Comparison of ENCODE assay signal across 7 cellular contexts in the genomic region with DNA sequence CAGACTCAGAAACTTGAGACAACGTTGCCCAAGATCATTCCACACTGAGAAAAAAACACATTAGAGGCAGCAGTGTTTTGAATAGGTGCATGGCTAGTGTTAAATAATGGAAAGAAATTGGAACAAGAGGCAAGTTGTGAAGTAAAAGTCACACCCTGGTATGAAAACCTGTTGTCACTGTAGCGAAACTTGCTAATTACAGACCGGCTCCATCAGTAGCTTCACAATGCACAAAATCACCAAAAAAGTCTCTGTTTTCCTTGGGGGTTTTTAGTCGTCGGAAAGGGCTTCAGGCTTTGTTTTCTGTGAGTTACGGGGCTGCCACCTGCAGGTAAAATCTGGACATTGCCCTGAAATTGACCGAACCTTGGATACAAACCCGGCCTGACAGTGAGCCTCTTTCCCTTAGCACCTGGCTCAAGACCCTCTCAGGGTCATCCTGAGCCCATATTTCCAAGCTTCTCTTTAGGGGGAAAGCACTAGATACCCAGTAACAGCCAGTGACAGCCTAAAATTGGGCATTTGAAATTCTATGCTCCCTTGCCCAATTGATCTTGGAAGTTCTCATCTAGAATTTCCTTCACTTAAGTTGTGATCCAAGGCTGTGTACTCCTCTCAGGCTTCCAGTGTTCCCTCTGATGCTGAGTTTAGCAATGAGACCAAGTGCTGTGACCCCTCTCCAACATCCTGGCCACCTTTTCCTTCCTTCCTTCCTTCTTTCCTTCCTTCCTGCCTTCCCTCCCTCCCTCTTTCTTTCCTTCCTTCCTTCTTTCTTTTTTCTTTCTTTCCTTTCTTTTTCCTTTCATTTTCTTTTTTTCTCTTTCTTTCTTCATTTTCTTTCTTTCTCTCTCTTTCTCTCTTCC. TPM values are rescaled to one million over a fixed set of nuclear protein-coding genes. Genes with fewer than 3 reads are reported as not detected.
DNase-seq lines count a peak whose midpoint lies in the region; TF ChIP-seq lines count a peak whose summit lies in the region.

No MANE protein-coding gene starts in this region.

- peak overlapping the region; percentile 89; the same call in 1 of the 2 replicates for H2AFZ ChIP-seq in Karpas-422 (ENCODE audit: low read length)
- H2AFZ ChIP-seq in PC-9 = peak overlapping the region; percentile 59; the same call in 1 of the 2 replicates

- H3K9me3 Mint-ChIP-seq in neural crest cell = no peaks in the 10 kb centered on the region

- H3K4me3 ChIP-seq in GM12875 (ENCODE audit: low read depth, low read length) (no peak overlapping the region), Karpas-422 (ENCODE audit: low read length) (peak overlapping the region; percentile 36; the same call in 1 of the 2 replicates), PC-9 (peak overlapping the region; percentile 36; the same call in 1 of the 2 replicates), fibroblast of pulmonary artery (replicated peaks; ENCODE audit: low read depth, low read length) (no peak overlapping the region)

- POLR2A ChIA-PET in PC-9 (lab: Charles Lee; ENCODE audit: unreplicated experiment) = interaction anchor here (0.6 kb wide), 1 partner anchor 211 kb away, joined by 5 read pairs; no protein-coding TSS in a partner anchor

- H3K9me2 ChIP-seq in Karpas-422 (replicated peaks; ENCODE audit: insufficient read depth, low read length) (no peaks in the 10 kb centered on the region), PC-9 (ENCODE audit: insufficient read depth) (no peaks in the 10 kb centered on the region)

- H3K9me3 ChIP-seq in Karpas-422 (ENCODE audit: low read length) = no peaks in the 10 kb centered on the region
- H3K9me3 ChIP-seq in PC-9 (ENCODE audit: insufficient read depth, low read depth) = no peaks in the 10 kb centered on the region

- H3K36me3 Mint-ChIP-seq in neural crest cell (ENCODE audit: low read depth) = no peaks in the 10 kb centered on the region

- no peaks in the 10 kb centered on the region for H3K36me3 ChIP-seq in Karpas-422 (ENCODE audit: insufficient read depth, low read length)
- H3K36me3 ChIP-seq in PC-9 (ENCODE audit: low read depth) = no peaks in the 10 kb centered on the region

- H3K4me2 ChIP-seq in Karpas-422 (ENCODE audit: low read depth, low read length, poor library complexity, severe bottlenecking) (peak overlapping the region; percentile 61), PC-9 (peak overlapping the region; percentile 74)

- CTCF ChIA-PET in PC-9 (lab: Charles Lee) = interaction anchor here (0.6 to 0.7 kb wide), 5 partner anchors 18 to 149 kb away, joined by 3 to 7 read pairs (median 3); no protein-coding TSS in a partner anchor

- H3K4me3 Mint-ChIP-seq in neural crest cell = peak overlapping the region; percentile 70

- no peaks in the 10 kb centered on the region for H3K27me3 ChIP-seq in Karpas-422 (ENCODE audit: low read length)
- H3K27me3 ChIP-seq in PC-9 (ENCODE audit: insufficient read depth, low read depth) = 0 out of 2 replicates have a peak, but pooled peaks cover 11% of the 10 kb centered on the region

- H3K4me1 Mint-ChIP-seq in neural crest cell = peaks cover 10% of the 10 kb centered on the region

- H3K27me3 Mint-ChIP-seq in neural crest cell (ENCODE audit: low read depth) = peaks cover 68% of the 10 kb centered on the region

- BruUV-seq in PC-9 (replicated peaks; lab: Mats Ljungman, UMichigan) = no TSS peak

- peaks cover 6% of the 10 kb centered on the region; the same call in 1 of the 2 replicates for H3F3A ChIP-seq in PC-9 (ENCODE audit: insufficient read depth, low read depth)

- H3K27ac Mint-ChIP-seq in neural crest cell (ENCODE audit: unreplicated experiment) = no peak overlapping the region

- peak overlapping the region; percentile 47 for H3K9ac ChIP-seq in Karpas-422 (ENCODE audit: low read length)

- H3K4me1 ChIP-seq in Karpas-422 (ENCODE audit: low read length) (peaks cover 14% of the 10 kb centered on the region), PC-9 (replicated peaks; ENCODE audit: insufficient read depth) (no peaks in the 10 kb centered on the region)

- intact Hi-C loops in PC-9 (cut with micrococcal nuclease; ENCODE audit: unreplicated experiment) = no loop called here

- H3K79me2 ChIP-seq in Karpas-422 (ENCODE audit: low read length) (no peaks in the 10 kb centered on the region), PC-9 (ENCODE audit: low read depth) (no peaks in the 10 kb centered on the region)

- DNase-seq in Karpas-422 (peak; percentile 93), PC-9 (peak; percentile 43 to 57), fibroblast of pulmonary artery (ENCODE audit: low read depth) (peak; percentile 81), neural crest cell (ENCODE audit: low read depth, low spot score) (peak; percentile 64), superior temporal gyrus (ENCODE audit: extremely low spot score) (peak; percentile 78)
- DNase-seq in activated T-cell treated with anti-CD3 and anti-CD28 coated beads, Interleukin-2, amount 50 U/mL, for 48 hours = peak; percentile 84 to 85

- H3K27ac ChIP-seq in Karpas-422 (ENCODE audit: low read length) (no peak overlapping the region), PC-9 (no peak overlapping the region)

- H4K20me1 ChIP-seq in Karpas-422 (ENCODE audit: insufficient read depth, low read depth, low read length) (no peaks in the 10 kb centered on the region), PC-9 (ENCODE audit: insufficient read depth) (no peaks in the 10 kb centered on the region)

- TF ChIP-seq CTCF in GM12875 (IDR thresholded peaks at IDR 0.05; ENCODE audit: borderline replicate concordance, insufficient read depth, low read depth, low read length) = peak; percentile 62; the same call in 1 of the 2 replicates
- TF ChIP-seq CTCF in PC-9 (conservative IDR thresholded peaks at IDR 0.05) = peak; percentile 83
- peak; percentile 82 for TF ChIP-seq CTCF in fibroblast of pulmonary artery (IDR thresholded peaks at IDR 0.05; ENCODE audit: low read length, missing control alignments)
- TF ChIP-seq CTCF in neural crest cell (conservative IDR thresholded peaks at IDR 0.05) = peak; percentile 88

RNA-seq across cellular contexts. Expression of a gene that starts 7.2 kb away (rescaled TPM):
- total RNA-seq in Karpas-422 (2014; rRNA removed; shearing (Covaris generic); ENCODE audit: low replicate concordance) = 106 and 193 TPM in 2 replicates
- total RNA-seq in PC-9 (2021) (75.3 and 81.3 TPM in 2 replicates), neural crest cell (69.3 and 79.4 TPM in 2 replicates)

RNA-seq across cellular contexts. Expression of a gene that starts 43.7 kb away (rescaled TPM):
- total RNA-seq in Karpas-422 (2014; rRNA removed; shearing (Covaris generic); ENCODE audit: low replicate concordance) = 20.5 and 20.7 TPM in 2 replicates
- total RNA-seq in PC-9 (2021) = 78.9 and 95.7 TPM in 2 replicates
- total RNA-seq in neural crest cell = 117 and 131 TPM in 2 replicates

Comparison
In these comparisons a context has a peak if more than half of its experiments do, and no peak if none do; other contexts are left out.
1. H3K4me3 ChIP-seq: peak in Karpas-422 (single experiment) and PC-9 (single experiment); none in GM12875 (single experiment) and fibroblast of pulmonary artery (single experiment).
2. Peak in every context shown above with its lines, with median percentiles within 50 percentile points of each other: CTCF ChIP-seq and DNase-seq.